8 cellular contexts compared by ENCODE assay signal in genomic region chr13:30792257-30793000, GRCh38. TPM values are rescaled to one million over a fixed set of nuclear protein-coding genes. Genes with fewer than 3 reads are reported as not detected.
DNase-seq lines count a peak whose midpoint lies in the region; ATAC-seq and TF ChIP-seq lines count a peak whose summit lies in the region.

No MANE protein-coding gene starts in this region.

- WGBS in sigmoid colon, 2 donors, result 35 to 61% methylated on average over 12 of the region's 12 CpGs

- no peak for ATAC-seq in HG03025 (IDR thresholded peaks at IDR 0.05; ENCODE audit: low FRiP score, unreplicated experiment)
- no peak for ATAC-seq in HG02798 (IDR thresholded peaks at IDR 0.05; ENCODE audit: poor library complexity, unreplicated experiment)
- ATAC-seq in stimulated activated memory B cell treated with anti-CD40 and anti-IgM and Interleukin-4, amounts not matched to agents 10 μg/mL and 1 μg/mL and 100 μg/mL, for 72 hours, result no peak

- H3K4me3 Mint-ChIP-seq in stimulated activated memory B cell treated with anti-CD40 and anti-IgM and Interleukin-4, amounts not matched to agents 10 μg/mL and 1 μg/mL and 100 μg/mL, for 72 hours, result no peak overlapping the region

- H3K36me3 ChIP-seq in right atrium auricular region (no peaks in the 10 kb centered on the region), sigmoid colon (no peaks in the 10 kb centered on the region)

- TF ChIP-seq EP300 in sigmoid colon (IDR thresholded peaks at IDR 0.05), result no peak

- intact Hi-C loops in sigmoid colon (cut with DNase I), result no loop called here

- H3K27ac ChIP-seq in right atrium auricular region (peak overlapping the region in 1 of 2 donors; percentile 4), sigmoid colon (peak overlapping the region; percentile 1 to 66 (median 58))

- H3K4me1 Mint-ChIP-seq in stimulated activated memory B cell treated with anti-CD40 and anti-IgM and Interleukin-4, amounts not matched to agents 10 μg/mL and 1 μg/mL and 100 μg/mL, for 72 hours, result peaks cover 33% of the 10 kb centered on the region

- DNase-seq in HPDE6-E6E7 (ENCODE audit: extremely low spot score) (peak; percentile 63), amniotic stem cell (lab: John Stamatoyannopoulos, UW) (peak; percentile 65), right atrium auricular region (ENCODE audit: low spot score) (peak; percentile 80), sigmoid colon (peak; percentile 89), GM20000 (ENCODE audit: low spot score) (no peak)

- H3K9me3 Mint-ChIP-seq in stimulated activated memory B cell treated with anti-CD40 and anti-IgM and Interleukin-4, amounts not matched to agents 10 μg/mL and 1 μg/mL and 100 μg/mL, for 72 hours, result no peaks in the 10 kb centered on the region

- H3K9me3 ChIP-seq in right atrium auricular region (no peaks in the 10 kb centered on the region), sigmoid colon (no peaks in the 10 kb centered on the region)

- H3K27me3 Mint-ChIP-seq in stimulated activated memory B cell treated with anti-CD40 and anti-IgM and Interleukin-4, amounts not matched to agents 10 μg/mL and 1 μg/mL and 100 μg/mL, for 72 hours, result no peaks in the 10 kb centered on the region

- no peak for TF ChIP-seq POLR2A in sigmoid colon (IDR thresholded peaks at IDR 0.05)

- peak in 1 of 2 donors; percentile 14 for TF ChIP-seq CTCF in right atrium auricular region (IDR thresholded peaks at IDR 0.05)
- peak in 1 of 4 experiments; percentile 13 for TF ChIP-seq CTCF in sigmoid colon (IDR thresholded peaks at IDR 0.05)
- no peak for TF ChIP-seq CTCF in GM20000 (IDR thresholded peaks at IDR 0.05; ENCODE audit: extremely low read depth, missing control alignments)

- H3K36me3 Mint-ChIP-seq in stimulated activated memory B cell treated with anti-CD40 and anti-IgM and Interleukin-4, amounts not matched to agents 10 μg/mL and 1 μg/mL and 100 μg/mL, for 72 hours, result no peaks in the 10 kb centered on the region

- H3K4me1 ChIP-seq in right atrium auricular region, result peaks cover 0 to 11% of the 10 kb centered on the region in 2 donors
- H3K4me1 ChIP-seq in sigmoid colon, result peaks cover 0 to 36% (median 31%) of the 10 kb centered on the region in 4 donors

- H3K27me3 ChIP-seq in right atrium auricular region (no peaks in the 10 kb centered on the region), sigmoid colon (no peaks in the 10 kb centered on the region)

- no peak overlapping the region for H3K27ac Mint-ChIP-seq in stimulated activated memory B cell treated with anti-CD40 and anti-IgM and Interleukin-4, amounts not matched to agents 10 μg/mL and 1 μg/mL and 100 μg/mL, for 72 hours

- H3K4me3 ChIP-seq in right atrium auricular region (no peak overlapping the region), sigmoid colon (no peak overlapping the region)

RNA-seq across cellular contexts. Expression of gene ALOX5AP, which starts 57.1 kb away (rescaled TPM):
- 10 to 100 TPM in 1 of 2 donors, 1 to 10 TPM in 1; 7.4 to 41.4 TPM for total RNA-seq in right atrium auricular region
- 10 to 100 TPM; 11.6 to 24.8 (median 21.6) TPM for total RNA-seq in sigmoid colon
- 10 to 100 TPM; 13.2 to 65.0 (median 25.6) TPM for polyA plus RNA-seq in sigmoid colon
